1 cellular context compared by ENCODE assay signal in genomic region chr17:42579794-42580551, GRCh38.
TF ChIP-seq lines count a peak whose summit lies in the region.

No MANE protein-coding gene starts in this region.

TF ChIP-seq in H1, 55 proteins besides CTCF, POLR2A, EP300 and RAD21:
- TF ChIP-seq SRF (IDR thresholded peaks at IDR 0.05; ENCODE audit: low read depth, low read length) (no peak), CHD2 (IDR thresholded peaks at IDR 0.05; ENCODE audit: low read length) (no peak), FOSL1 (IDR thresholded peaks at IDR 0.05; ENCODE audit: insufficient read depth, low read depth, low read length) (no peak), CHD7 (IDR thresholded peaks at IDR 0.05; ENCODE audit: insufficient replicate concordance, low read length) (no peak), MAX (IDR thresholded peaks at IDR 0.05) (no peak), KDM5A (IDR thresholded peaks at IDR 0.05; ENCODE audit: low read length) (no peak)
